ENCODE assay signal across 8 cellular contexts in the genomic region with DNA sequence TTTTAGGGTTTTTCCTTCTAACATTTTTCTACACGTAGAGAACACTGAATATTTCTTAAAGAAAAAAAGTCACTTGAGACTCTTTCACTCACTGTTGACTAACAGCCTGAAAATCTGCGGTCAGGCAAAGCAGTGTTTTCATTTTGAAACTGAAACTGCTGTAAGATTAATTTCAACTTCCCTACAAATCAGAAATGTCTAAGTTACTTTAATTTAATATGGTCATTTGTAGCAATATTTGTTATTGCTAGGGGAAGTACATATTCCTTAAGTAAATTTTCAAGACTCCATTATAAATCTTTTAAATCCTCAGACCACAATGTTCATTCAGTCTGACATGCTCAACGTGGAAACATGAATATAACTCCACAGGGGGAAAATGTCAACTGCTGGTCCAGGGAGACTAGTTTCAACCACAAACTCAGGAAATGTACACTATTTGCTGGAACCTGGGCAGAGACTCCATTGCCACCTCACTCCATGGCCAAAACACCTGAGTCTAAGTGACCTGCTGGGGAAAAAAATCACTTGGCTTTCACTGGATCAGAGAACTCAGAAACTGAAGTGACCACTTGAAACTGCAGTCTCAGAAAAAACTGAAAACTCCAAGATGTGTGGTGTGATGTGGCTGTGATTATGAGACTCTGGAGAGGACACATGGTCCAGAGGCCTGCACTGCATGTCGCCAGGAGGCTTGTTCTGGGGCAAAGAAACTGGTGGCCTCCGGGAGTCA.
DNase-seq lines count a peak whose midpoint lies in the region; ATAC-seq and TF ChIP-seq lines count a peak whose summit lies in the region.

No MANE protein-coding gene starts in this region.

- H3K4me3 Mint-ChIP-seq in T-helper 17 cell: peak overlapping the region; percentile 43

- H3K9me3 ChIP-seq in BLaER1: no peaks in the 10 kb centered on the region
- no peaks in the 10 kb centered on the region for H3K9me3 ChIP-seq in T-helper 17 cell (ENCODE audit: control insufficient read depth, low read length, poor library complexity, severe bottlenecking)
- no peaks in the 10 kb centered on the region for H3K9me3 ChIP-seq in suprapubic skin

- H3K4me3 ChIP-seq in BLaER1 (peak overlapping the region; percentile 57), suprapubic skin (peak overlapping the region; percentile 21)

- peak overlapping the region; percentile 82 for H3K4me2 ChIP-seq in BLaER1

- H3K27me3 Mint-ChIP-seq in T-helper 17 cell: no peaks in the 10 kb centered on the region

- WGBS in suprapubic skin: 46% methylated on average over 5 of the region's 5 CpGs

- no peak for TF ChIP-seq EP300 in suprapubic skin (IDR thresholded peaks at IDR 0.05)

- H3K27ac ChIP-seq in BLaER1 (peak overlapping the region; percentile 80), suprapubic skin (peak overlapping the region; percentile 61)

- peaks cover 19% of the 10 kb centered on the region for H3K4me1 Mint-ChIP-seq in T-helper 17 cell

- H3K36me3 ChIP-seq in BLaER1 (no peaks in the 10 kb centered on the region), suprapubic skin (no peaks in the 10 kb centered on the region)

- no peaks in the 10 kb centered on the region for H3K36me3 Mint-ChIP-seq in T-helper 17 cell (ENCODE audit: low read depth)

- H4K20me1 ChIP-seq in BLaER1: no peaks in the 10 kb centered on the region

- TF ChIP-seq CTCF in suprapubic skin (IDR thresholded peaks at IDR 0.05): no peak

- no peak for DNase-seq in T-helper 17 cell
- peak; percentile 31 for DNase-seq in foreskin melanocyte
- DNase-seq in suprapubic skin (ENCODE audit: low spot score in 2 of 2): no peak
- no peak for DNase-seq in erythroblast (lab: John Stamatoyannopoulos, UW)
- no peak for DNase-seq in NCI-H2196 (lab: John Stamatoyannopoulos, UW; ENCODE audit: unreplicated experiment)

- no peaks in the 10 kb centered on the region for H3K27me3 ChIP-seq in BLaER1
- no peaks in the 10 kb centered on the region for H3K27me3 ChIP-seq in suprapubic skin

- H3K4me1 ChIP-seq in BLaER1 (peaks cover 62% of the 10 kb centered on the region), suprapubic skin (peaks cover 4% of the 10 kb centered on the region)

- ATAC-seq in GM19025 (IDR thresholded peaks at IDR 0.05; ENCODE audit: low read depth, unreplicated experiment) (peak; percentile 72), HG03159 (IDR thresholded peaks at IDR 0.05; ENCODE audit: unreplicated experiment) (peak; percentile 89), T-helper 17 cell (peak; percentile 74)

- TF ChIP-seq POLR2A in suprapubic skin (IDR thresholded peaks at IDR 0.05) (no peak), erythroblast (IDR thresholded peaks at IDR 0.05; ENCODE audit: low read length) (no peak)

- peak overlapping the region; percentile 54 for H3K9ac ChIP-seq in BLaER1

- peak overlapping the region; percentile 76 for H3K27ac Mint-ChIP-seq in T-helper 17 cell
